7 cellular contexts compared by ENCODE assay signal in the genomic region with DNA sequence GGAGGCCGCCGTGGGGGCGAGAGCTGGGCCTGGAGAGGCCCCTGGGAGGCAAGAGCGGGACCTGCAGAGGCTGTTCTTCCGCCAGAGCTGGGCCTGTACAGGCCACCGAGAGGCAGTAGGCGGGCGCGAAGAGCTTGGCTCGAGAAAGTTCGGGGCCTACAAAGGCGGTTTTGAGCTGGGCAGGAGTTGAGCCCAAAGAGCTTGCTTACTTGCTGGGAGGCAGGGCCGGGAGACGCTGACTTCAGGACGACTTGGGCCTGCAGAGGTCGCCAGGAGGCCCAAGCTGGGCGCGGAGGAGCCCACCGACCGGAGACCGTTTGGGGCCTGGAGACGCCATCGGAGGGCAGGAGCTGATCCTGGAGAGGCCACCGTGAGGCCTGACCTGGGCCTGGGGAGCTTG.
DNase-seq lines count a peak whose midpoint lies in the region; TF ChIP-seq lines count a peak whose summit lies in the region.
"Not testable (repeated sequence)": the region's sequence is repeated elsewhere in the genome, so short reads cannot be mapped to it uniquely, and the experiment has no call there.

No MANE protein-coding gene starts in this region.

- in situ Hi-C loops in GM23248 (cut with MboI): not testable (repeated sequence)

- H3K4me2 ChIP-seq in GM23248 (ENCODE audit: unreplicated experiment): not testable (repeated sequence)

- H2AFZ ChIP-seq in GM23248: not testable (repeated sequence)

- not testable (repeated sequence) for H3K4me1 Mint-ChIP-seq in MCF 10A (ENCODE audit: insufficient read depth, unreplicated experiment)

- peak; percentile 36 for DNase-seq in GM23248
- peak in 4 of 5 experiments; percentile 15 to 77 (median 48) for DNase-seq in T-helper 2 cell
- peak; percentile 67 for DNase-seq in activated T-cell treated with anti-CD3 and anti-CD28 coated beads, Interleukin-2, amount 50 U/mL, for 1 hour
- DNase-seq in MCF 10A (ENCODE audit: unreplicated experiment): not testable (repeated sequence)
- DNase-seq in foreskin melanocyte: peak; percentile 31
- DNase-seq in lung microvascular endothelial cell (ENCODE audit: low read depth in 2 of 2): peak; percentile 24 to 80
- DNase-seq in stimulated activated CD4-positive, alpha-beta T cell treated with anti-CD3 and anti-CD28 coated beads, Interleukin-2, amount 100 ng/mL, for 48 hours: peak; percentile 29 to 43

- POLR2A ChIA-PET in MCF 10A (lab: Yijun Ruan, JAX): not testable (repeated sequence)

- CTCF ChIA-PET in MCF 10A (lab: Yijun Ruan, JAX): not testable (repeated sequence)

- H3K4me3 ChIP-seq in GM23248: not testable (repeated sequence)

- not testable (repeated sequence) for H3K27ac Mint-ChIP-seq in MCF 10A (ENCODE audit: low read depth, unreplicated experiment)

- BruUV-seq in MCF 10A (replicated peaks; lab: Mats Ljungman, UMichigan): not testable (repeated sequence)

- WGBS in GM23248 (ENCODE audit: low coverage in 1 of 2, low lambda C conversion rate in 2 of 2, missing lambda C conversion rate in 2 of 2), 2 experiments: 81 to 83% methylated on average over 19 to 24 of the region's 24 CpGs

- not testable (repeated sequence) for H3K9ac ChIP-seq in GM23248

- intact Hi-C loops in MCF 10A (cut with micrococcal nuclease): not testable (repeated sequence)

- not testable (repeated sequence) for H3K27ac ChIP-seq in GM23248

- H3K79me2 ChIP-seq in GM23248 (ENCODE audit: insufficient read depth): not testable (repeated sequence)

- not testable (repeated sequence) for H3K9me2 ChIP-seq in GM23248 (ENCODE audit: insufficient read depth)

- H4K20me1 ChIP-seq in GM23248 (ENCODE audit: insufficient read depth): not testable (repeated sequence)

- H3K36me3 ChIP-seq in GM23248 (ENCODE audit: low read depth): not testable (repeated sequence)

- TF ChIP-seq CTCF in MCF 10A (IDR thresholded peaks at IDR 0.05; ENCODE audit: unreplicated experiment): peak; percentile 22

- H3K27me3 Mint-ChIP-seq in MCF 10A (ENCODE audit: insufficient read depth, unreplicated experiment): not testable (repeated sequence)

- not testable (repeated sequence) for H3K9me3 Mint-ChIP-seq in MCF 10A (ENCODE audit: unreplicated experiment)

- H3K9me3 ChIP-seq in GM23248 (ENCODE audit: low read depth): not testable (repeated sequence)

- not testable (repeated sequence) for H3K4me3 Mint-ChIP-seq in MCF 10A (ENCODE audit: unreplicated experiment)

- not testable (repeated sequence) for H3K27me3 ChIP-seq in GM23248 (replicated peaks; ENCODE audit: insufficient read depth)

- H3K36me3 Mint-ChIP-seq in MCF 10A (ENCODE audit: insufficient read depth, unreplicated experiment): not testable (repeated sequence)

- H3F3A ChIP-seq in GM23248 (ENCODE audit: insufficient read depth): not testable (repeated sequence)

- not testable (repeated sequence) for H3K4me1 ChIP-seq in GM23248 (ENCODE audit: insufficient read depth)
